8 cellular contexts compared by ENCODE assay signal in the genomic region with DNA sequence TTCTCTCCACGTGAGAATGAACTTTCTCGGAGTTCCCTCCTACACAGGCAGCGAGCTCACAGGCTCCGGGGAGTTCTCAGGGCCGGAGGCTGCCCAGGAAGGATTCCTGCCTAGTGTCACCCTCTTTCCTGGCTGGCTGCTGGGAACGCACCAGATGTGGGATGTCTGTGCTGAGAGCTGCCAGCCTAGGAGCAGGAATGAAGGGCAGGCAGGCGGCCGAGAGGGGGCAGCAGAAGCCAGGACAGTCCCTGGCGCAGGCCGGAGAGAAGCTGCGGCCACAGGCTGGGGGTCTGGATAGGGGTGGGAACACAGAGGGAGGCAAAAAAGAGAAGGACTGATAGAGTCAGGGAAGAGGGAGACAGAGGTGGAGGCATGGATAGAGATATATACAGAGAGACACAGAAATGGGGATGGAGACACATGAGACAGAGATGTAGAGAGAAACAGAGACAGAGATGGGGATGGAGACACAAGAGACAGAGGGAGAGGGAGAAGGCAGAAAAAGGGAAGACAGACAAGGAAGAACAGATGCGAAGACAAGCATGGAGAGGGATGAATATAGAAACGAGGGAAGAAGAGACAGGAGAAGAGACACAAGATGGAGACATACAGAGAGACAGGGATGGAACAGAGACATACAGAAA. TPM values are rescaled to one million over a fixed set of nuclear protein-coding genes. Genes with fewer than 3 reads are reported as not detected.
A peak's percentile ranks its signal among the peaks of the same experiment; 100 is the strongest.
DNase-seq lines count a peak whose midpoint lies in the region; ATAC-seq and TF ChIP-seq lines count a peak whose summit lies in the region.

No MANE protein-coding gene starts in this region.

- no peaks in the 10 kb centered on the region for H3K9me3 ChIP-seq in ovary

- no peaks in the 10 kb centered on the region for H3K4me1 ChIP-seq in ovary (ENCODE audit: insufficient read depth)

- H3K27me3 Mint-ChIP-seq in glutamatergic neuron (ENCODE audit: unreplicated experiment) = peaks cover 23% of the 10 kb centered on the region

- H3K4me3 ChIP-seq in AG09309 (ENCODE audit: control insufficient read depth, low read depth, low read length) (no peak overlapping the region), ovary (no peak overlapping the region)

- TF ChIP-seq POLR2A in ovary (IDR thresholded peaks at IDR 0.05) = no peak

- TF ChIP-seq EP300 in ovary (IDR thresholded peaks at IDR 0.05) = no peak

- peak overlapping the region; percentile 3 for H3K4me3 Mint-ChIP-seq in glutamatergic neuron (ENCODE audit: unreplicated experiment)

- no peak overlapping the region for H3K27ac ChIP-seq in ovary

- H3K27ac Mint-ChIP-seq in glutamatergic neuron (ENCODE audit: unreplicated experiment) = peak overlapping the region; percentile 49

- H3K36me3 ChIP-seq in ovary = no peaks in the 10 kb centered on the region

- ATAC-seq in HG02852 (IDR thresholded peaks at IDR 0.05; ENCODE audit: unreplicated experiment) (no peak), HG02840 (IDR thresholded peaks at IDR 0.05; ENCODE audit: low FRiP score, unreplicated experiment) (no peak)

- in situ Hi-C loops in GM13977 (cut with MboI; ENCODE audit: low pct_unique_long_range_greater_than_20kb, low sequenced_read_pairs, unreplicated experiment) = no loop called here

- peaks cover 10% of the 10 kb centered on the region for H3K9me3 Mint-ChIP-seq in glutamatergic neuron (ENCODE audit: unreplicated experiment)

- TF ChIP-seq CTCF in AG09309 (IDR thresholded peaks at IDR 0.05; ENCODE audit: control insufficient read depth, insufficient read depth, low read depth, low read length, missing control alignments) (peak; percentile 96), GM13977 (IDR thresholded peaks at IDR 0.05; ENCODE audit: extremely low read depth, insufficient read depth, missing control alignments) (peak; percentile 89), glutamatergic neuron (IDR thresholded peaks at IDR 0.05; ENCODE audit: partially characterized antibody, unreplicated experiment) (peak; percentile 81), ovary (IDR thresholded peaks at IDR 0.05) (peak; percentile 37 to 79 (median 63))

- 8 to 11% (median 10%) methylated on average over 13 of the region's 13 CpGs for WGBS in ovary, 3 donors

- H3K36me3 Mint-ChIP-seq in glutamatergic neuron (ENCODE audit: unreplicated experiment) = no peaks in the 10 kb centered on the region

- H3K27me3 ChIP-seq in ovary = no peaks in the 10 kb centered on the region

- peaks cover 12% of the 10 kb centered on the region for H3K4me1 Mint-ChIP-seq in glutamatergic neuron (ENCODE audit: low read depth, unreplicated experiment)

- DNase-seq in AG09309 (ENCODE audit: low read depth) (peak; percentile 8), GM13977 (ENCODE audit: low spot score) (peak; percentile 72), NCI-H774 (lab: John Stamatoyannopoulos, UW) (peak; percentile 9), glutamatergic neuron (peak; percentile 94), ovary (peak; percentile 64 to 87 (median 75))
- DNase-seq in activated naive CD4-positive, alpha-beta T cell treated with anti-CD3 and anti-CD28 coated beads, Interleukin-2, amount 50 U/mL, for 16 hours = peak; percentile 31

- intact Hi-C loops in ovary (cut with DNase I) = loop anchor here (2.0 to 5.0 kb wide), 3 partner anchors 43 to 45 kb away; no protein-coding TSS in a partner anchor

RNA-seq across cellular contexts. Expression of a gene that starts 25.3 kb away (rescaled TPM):
- 11.5 TPM for total RNA-seq in glutamatergic neuron (ENCODE audit: unreplicated experiment)
- under 1 TPM in 6 of 7 donors, not detected in 1; 0.22 to 0.56 (median 0.29) TPM for total RNA-seq in ovary
- polyA plus RNA-seq in ovary = under 1 TPM in 1 of 2 donors, not detected in 1; 0.87 TPM

RNA-seq across cellular contexts. Expression of a gene that starts 41.4 kb away (rescaled TPM):
- total RNA-seq in glutamatergic neuron (ENCODE audit: unreplicated experiment) = 170 TPM
- 1 to 10 TPM; 1.3 to 3.7 (median 2.6) TPM for total RNA-seq in ovary
- polyA plus RNA-seq in ovary = 1 to 10 TPM; 1.2 to 4.7 TPM

Comparison
In these comparisons a context has a peak if more than half of its experiments do, and no peak if none do; other contexts are left out.
1. DNase-seq: peak in every context shown above with its lines; median percentile 94 in glutamatergic neuron; 75 in ovary; 72 in GM13977; 31 in activated naive CD4-positive, alpha-beta T cell treated with anti-CD3 and anti-CD28 coated beads, Interleukin-2, amount 50 U/mL, for 16 hours; 9 in NCI-H774; 8 in AG09309.
2. RNA of a gene that starts 41.4 kb away (total RNA-seq): 170 TPM in glutamatergic neuron (single experiment); 1.3 to 3.7 TPM in ovary; every median in the first group is over 10 times any median in the second.
3. Peak in every context shown above with its lines, with median percentiles within 50 percentile points of each other: CTCF ChIP-seq.